13 cellular contexts compared by ENCODE assay signal in genomic region chr5:39201795-39202593, GRCh38. TPM values are rescaled to one million over a fixed set of nuclear protein-coding genes. Genes with fewer than 3 reads are reported as not detected.
DNase-seq lines count a peak whose midpoint lies in the region; ATAC-seq and TF ChIP-seq lines count a peak whose summit lies in the region.
"Had no signal": no experiment of that assay in that cellular context is flagged by ENCODE, and none has a peak within 500 bp of the region (broad histone marks: within the 10 kb centered on the region; RNA-seq: fewer than 3 reads in every experiment).

No MANE protein-coding gene starts in this region.

- ATAC-seq in thoracic aorta (ENCODE audit: insufficient number of reproducible peaks, low FRiP score, low read depth), result no peak
- ATAC-seq in HG02678 (IDR thresholded peaks at IDR 0.05; ENCODE audit: unreplicated experiment), result no peak

- peak overlapping the region; percentile 97 for H3K27ac Mint-ChIP-seq in activated T-cell treated with anti-CD3 and anti-CD28 coated beads, Interleukin-2, amount 50 U/mL, for 24 hours
- H3K27ac Mint-ChIP-seq in activated CD4-positive, alpha-beta memory T cell treated with anti-CD3 and anti-CD28 coated beads, Interleukin-2, amount 10 ng/mL, durations not matched to agents 7 days and 5 days, result peak overlapping the region; percentile 97
- peak overlapping the region; percentile 89 to 99 (median 94) for H3K27ac Mint-ChIP-seq in immature natural killer cell

- peaks cover 34% of the 10 kb centered on the region for H3K36me3 Mint-ChIP-seq in activated T-cell treated with anti-CD3 and anti-CD28 coated beads, Interleukin-2, amount 50 U/mL, for 24 hours (ENCODE audit: low read depth)
- peaks cover 39% of the 10 kb centered on the region for H3K36me3 Mint-ChIP-seq in activated CD4-positive, alpha-beta memory T cell treated with anti-CD3 and anti-CD28 coated beads, Interleukin-2, amount 10 ng/mL, durations not matched to agents 7 days and 5 days (ENCODE audit: low read depth)
- H3K36me3 Mint-ChIP-seq in immature natural killer cell, result peaks cover 0 to 10% (median 0%) of the 10 kb centered on the region in 3 donors

- POLR2A ChIA-PET in activated CD4-positive, alpha-beta memory T cell treated with anti-CD3 and anti-CD28 coated beads, Interleukin-2, amount 10 ng/mL, durations not matched to agents 7 days and 5 days (lab: Charles Lee), result interaction anchor here (0.9 to 19.0 kb wide), 18 partner anchors 10 to 1479 kb away, joined by 3 to 508 read pairs (median 7); partner anchors contain the start of gene RICTOR

- no peaks in the 10 kb centered on the region for H3K27me3 Mint-ChIP-seq in activated T-cell treated with anti-CD3 and anti-CD28 coated beads, Interleukin-2, amount 50 U/mL, for 24 hours
- no peaks in the 10 kb centered on the region for H3K27me3 Mint-ChIP-seq in activated CD4-positive, alpha-beta memory T cell treated with anti-CD3 and anti-CD28 coated beads, Interleukin-2, amount 10 ng/mL, durations not matched to agents 7 days and 5 days
- peaks cover 0 to 2% (median 2%) of the 10 kb centered on the region in 3 donors for H3K27me3 Mint-ChIP-seq in immature natural killer cell (ENCODE audit: low read depth in 3 of 3)

- no peaks in the 10 kb centered on the region for H3K9me3 ChIP-seq in thoracic aorta
- H3K9me3 ChIP-seq: HAP-1 had no signal

- no peaks in the 10 kb centered on the region for H3K36me3 ChIP-seq in thoracic aorta
- H3K36me3 ChIP-seq: HAP-1 had no signal

- H3K4me3 Mint-ChIP-seq in activated T-cell treated with anti-CD3 and anti-CD28 coated beads, Interleukin-2, amount 50 U/mL, for 24 hours, result peak overlapping the region; percentile 86
- H3K4me3 Mint-ChIP-seq in activated CD4-positive, alpha-beta memory T cell treated with anti-CD3 and anti-CD28 coated beads, Interleukin-2, amount 10 ng/mL, durations not matched to agents 7 days and 5 days, result peak overlapping the region; percentile 96
- H3K4me3 Mint-ChIP-seq in immature natural killer cell, result peak overlapping the region; percentile 78 to 93 (median 86)

- no peaks in the 10 kb centered on the region for H3K9me3 Mint-ChIP-seq in activated T-cell treated with anti-CD3 and anti-CD28 coated beads, Interleukin-2, amount 50 U/mL, for 24 hours
- H3K9me3 Mint-ChIP-seq in activated CD4-positive, alpha-beta memory T cell treated with anti-CD3 and anti-CD28 coated beads, Interleukin-2, amount 10 ng/mL, durations not matched to agents 7 days and 5 days, result no peaks in the 10 kb centered on the region
- H3K9me3 Mint-ChIP-seq in immature natural killer cell, result no peaks in the 10 kb centered on the region

- no peak overlapping the region for H3K27ac ChIP-seq in thoracic aorta

- CTCF ChIA-PET in activated CD4-positive, alpha-beta memory T cell treated with anti-CD3 and anti-CD28 coated beads, Interleukin-2, amount 10 ng/mL, durations not matched to agents 7 days and 5 days (lab: Charles Lee), result interaction anchor here (0.9 to 4.8 kb wide), 13 partner anchors 9 to 81 kb away, joined by 3 to 37 read pairs (median 7); no protein-coding TSS in a partner anchor

- DNase-seq in activated T-cell treated with anti-CD3 and anti-CD28 coated beads, Interleukin-2, amount 50 U/mL, for 24 hours, result no peak
- no peak for DNase-seq in activated T-cell treated with anti-CD3 and anti-CD28 coated beads, Interleukin-2, amount 50 U/mL, for 1 hour
- no peak for DNase-seq in activated CD4-positive, alpha-beta memory T cell treated with anti-CD3 and anti-CD28 coated beads, Interleukin-2, amount 10 ng/mL, durations not matched to agents 7 days and 5 days
- DNase-seq in immature natural killer cell (no peak), thoracic aorta (ENCODE audit: low spot score) (no peak), SK-N-DZ (ENCODE audit: low spot score) (no peak), superior temporal gyrus (ENCODE audit: extremely low spot score) (no peak)
- DNase-seq: NCI-H187 treated with DMSO at 0.1 percent for 48 hours, right cardiac atrium had no signal

- TF ChIP-seq CTCF in thoracic aorta (IDR thresholded peaks at IDR 0.05), result no peak

- H3K4me3 ChIP-seq in thoracic aorta, result peak overlapping the region; percentile 25
- H3K4me3 ChIP-seq: HAP-1 had no signal

- H3K4me1 Mint-ChIP-seq in activated T-cell treated with anti-CD3 and anti-CD28 coated beads, Interleukin-2, amount 50 U/mL, for 24 hours (ENCODE audit: low read depth), result peaks cover 61% of the 10 kb centered on the region
- H3K4me1 Mint-ChIP-seq in activated CD4-positive, alpha-beta memory T cell treated with anti-CD3 and anti-CD28 coated beads, Interleukin-2, amount 10 ng/mL, durations not matched to agents 7 days and 5 days, result peaks cover 40% of the 10 kb centered on the region
- H3K4me1 Mint-ChIP-seq in immature natural killer cell, result peaks cover 85 to 100% of the 10 kb centered on the region in 2 donors

- no peaks in the 10 kb centered on the region for H3K27me3 ChIP-seq in thoracic aorta (replicated peaks; ENCODE audit: insufficient read depth)

- H3K4me1 ChIP-seq in thoracic aorta (ENCODE audit: control insufficient read depth in 1 of 2, low read depth in 2 of 2), result no peaks in the 10 kb centered on the region
- H3K4me1 ChIP-seq: HAP-1 had no signal

RNA-seq across cellular contexts. Expression of gene FYB1, which starts 17.4 kb away (rescaled TPM):
- total RNA-seq in activated CD4-positive, alpha-beta memory T cell treated with anti-CD3 and anti-CD28 coated beads, Interleukin-2, amount 10 ng/mL, durations not matched to agents 7 days and 5 days, result 100 to 1,000 TPM; 260 to 270 TPM
- polyA plus RNA-seq in immature natural killer cell, result 100 to 1,000 TPM in 1 of 3 donors, 10 to 100 TPM in 2; 50.6 to 205 (median 80.2) TPM
- total RNA-seq in thoracic aorta, result 10 to 100 TPM; 12.9 to 29.8 TPM
- not detected in 2 replicates for polyA plus RNA-seq in SK-N-DZ (2014; cell fraction: cytosol; rRNA removed)
- polyA plus RNA-seq in SK-N-DZ (2014; cell fraction: nucleus; rRNA removed), result not detected in 2 replicates
- total RNA-seq: LHCN-M2 had no signal
- polyA plus RNA-seq: neural cell had no signal

Comparison
In these comparisons a context has a peak if more than half of its experiments do, and no peak if none do; other contexts are left out.
1. RNA of gene FYB1, which starts 17.4 kb away (total RNA-seq): 260 to 270 TPM in activated CD4-positive, alpha-beta memory T cell treated with anti-CD3 and anti-CD28 coated beads, Interleukin-2, amount 10 ng/mL, durations not matched to agents 7 days and 5 days; 12.9 to 29.8 TPM in thoracic aorta; every median in the first group is over 4 times any median in the second.
2. Peak in every context shown above with its lines, with median percentiles within 50 percentile points of each other: H3K27ac Mint-ChIP-seq and H3K4me3 Mint-ChIP-seq.